In the genomic region with DNA sequence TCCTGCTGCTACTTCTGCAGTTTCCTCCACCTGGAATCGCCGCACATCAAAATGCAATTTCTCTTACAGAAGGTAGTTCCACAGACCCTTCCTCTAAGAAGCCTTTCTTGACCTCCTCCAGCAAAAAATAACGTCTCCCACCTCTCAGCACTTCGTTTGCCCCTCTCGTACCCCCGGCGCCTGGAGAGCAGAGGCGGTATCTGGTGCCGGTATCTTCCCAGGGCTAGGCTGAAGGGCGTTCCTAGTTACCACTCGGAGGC, we compare ENCODE assay signal across 1 cellular context.
A peak's percentile ranks its signal among the peaks of the same experiment; 100 is the strongest.
TF ChIP-seq lines count a peak whose summit lies in the region.

No MANE protein-coding gene starts in this region.

TF ChIP-seq in GM23338, 12 proteins besides CTCF, POLR2A, EP300 and RAD21:
- TF ChIP-seq, protein P1, sequence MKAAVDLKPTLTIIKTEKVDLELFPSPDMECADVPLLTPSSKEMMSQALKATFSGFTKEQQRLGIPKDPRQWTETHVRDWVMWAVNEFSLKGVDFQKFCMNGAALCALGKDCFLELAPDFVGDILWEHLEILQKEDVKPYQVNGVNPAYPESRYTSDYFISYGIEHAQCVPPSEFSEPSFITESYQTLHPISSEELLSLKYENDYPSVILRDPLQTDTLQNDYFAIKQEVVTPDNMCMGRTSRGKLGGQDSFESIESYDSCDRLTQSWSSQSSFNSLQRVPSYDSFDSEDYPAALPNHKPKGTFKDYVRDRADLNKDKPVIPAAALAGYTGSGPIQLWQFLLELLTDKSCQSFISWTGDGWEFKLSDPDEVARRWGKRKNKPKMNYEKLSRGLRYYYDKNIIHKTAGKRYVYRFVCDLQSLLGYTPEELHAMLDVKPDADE (IDR thresholded peaks at IDR 0.05), result 0 out of 2 replicates have a peak, but pooled peaks have one; percentile 12
- no peak for TF ChIP-seq JUNB (IDR thresholded peaks at IDR 0.05; ENCODE audit: unreplicated experiment)
